ENCODE assay signal across 28 cellular contexts in the genomic region with DNA sequence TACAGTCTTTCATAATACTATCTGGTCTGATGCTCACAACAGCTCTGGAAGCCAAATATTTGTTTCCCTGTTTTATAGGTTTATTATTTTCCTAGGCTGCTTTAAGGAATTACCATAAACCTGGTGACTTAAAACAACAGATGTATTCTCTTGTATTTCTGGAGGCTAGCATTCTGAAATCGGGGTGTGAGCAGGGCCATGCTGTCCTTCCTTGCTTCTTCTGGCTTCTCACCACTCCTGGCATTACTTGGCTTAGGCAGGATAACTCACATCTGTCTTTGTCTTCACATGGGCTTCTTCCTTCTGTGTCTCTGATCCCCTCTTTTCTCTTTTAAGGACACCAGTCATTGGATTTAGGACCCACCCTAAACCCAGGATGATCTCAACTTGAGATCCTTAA. TPM values are rescaled to one million over a fixed set of nuclear protein-coding genes. Genes with fewer than 3 reads are reported as not detected.
"Had no signal": no experiment of that assay in that cellular context is flagged by ENCODE, and none has a peak within 500 bp of the region (broad histone marks: within the 10 kb centered on the region; RNA-seq: fewer than 3 reads in every experiment).

No MANE protein-coding gene starts in this region.

- H3K27ac ChIP-seq: adrenal gland, ascending aorta, coronary artery, dorsolateral prefrontal cortex, gastrocnemius medialis, left ventricle myocardium inferior, neutrophil, ovary, right lobe of liver, stomach, thyroid gland, upper lobe of left lung, vagina had no signal

- FAIRE-seq: islet of Langerhans, small intestine had no signal

- H3K27me3 ChIP-seq: adrenal gland, ascending aorta, dorsolateral prefrontal cortex, gastrocnemius medialis, ovary, right lobe of liver, stomach, thyroid gland, upper lobe of left lung, vagina had no signal

- H3K36me3 ChIP-seq: adrenal gland, ascending aorta, gastrocnemius medialis, left ventricle myocardium inferior, neutrophil, ovary, right lobe of liver, stomach, thyroid gland, upper lobe of left lung, vagina had no signal

- H3K4me3 ChIP-seq: adrenal gland, ascending aorta, coronary artery, dorsolateral prefrontal cortex, gastrocnemius medialis, left ventricle myocardium inferior, lung, ovary, right lobe of liver, stomach, thyroid gland, upper lobe of left lung, vagina had no signal

- H3K4me1 ChIP-seq: adrenal gland, ascending aorta, gastrocnemius medialis, left ventricle myocardium inferior, right lobe of liver, upper lobe of left lung had no signal

- DNase-seq: activated CD4-positive, alpha-beta T cell treated with anti-CD3 and anti-CD28 coated beads for 4 hours; activated CD4-positive, alpha-beta T cell treated with anti-CD3 and anti-CD28 coated beads, Interleukin-2, amount 50 U/mL, for 4 hours; activated effector memory CD4-positive, alpha-beta T cell treated with Interleukin-2 at 50 U/mL for 16 hours; activated naive CD4-positive, alpha-beta T cell treated with Interleukin-2 at 50 U/mL for 16 hours; activated T-cell treated with anti-CD3 and anti-CD28 coated beads for 4 hours; adrenal gland; dorsolateral prefrontal cortex; effector memory CD4-positive, alpha-beta T cell; gastrocnemius medialis; glutamatergic neuron; left ventricle myocardium inferior; ovary; right lobe of liver; small intestine; stimulated activated CD4-positive, alpha-beta T cell treated with anti-CD3 and anti-CD28 coated beads, Interleukin-1b, Interleukin-23, amount 100 ng/mL, for 48 hours; stimulated activated CD4-positive, alpha-beta T cell treated with anti-CD3 and anti-CD28 coated beads, Interleukin-4, amount 100 ng/mL, for 4 hours; stimulated activated CD8-positive, alpha-beta memory T cell treated with anti-CD3 and anti-CD28 coated beads, Interleukin-4, amount 100 ng/mL, for 48 hours; stimulated activated naive B cell treated with anti-CD40 and anti-IgM and Interleukin-4, amounts not matched to agents 10 μg/mL and 1 μg/mL and 100 μg/mL, for 72 hours; stomach; thyroid gland; upper lobe of left lung had no signal

- ATAC-seq: gastrocnemius medialis; right lobe of liver; stimulated activated naive B cell treated with anti-CD40 and anti-IgM and Interleukin-4, amounts not matched to agents 10 μg/mL and 1 μg/mL and 100 μg/mL, for 72 hours had no signal

- H3K9me3 ChIP-seq: adrenal gland, ascending aorta, gastrocnemius medialis, left ventricle myocardium inferior, neutrophil, ovary, right lobe of liver, stomach, thyroid gland, upper lobe of left lung, vagina had no signal

RNA-seq across cellular contexts. Expression of a gene that starts 39.3 kb away (rescaled TPM):
- total RNA-seq: T-helper 2 cell treated with Interferon-gamma antibody and Interleukin-4, amounts not matched to agents 100 ng/mL and 5 ng/mL, for 36 hours had no signal
